In the genomic region with DNA sequence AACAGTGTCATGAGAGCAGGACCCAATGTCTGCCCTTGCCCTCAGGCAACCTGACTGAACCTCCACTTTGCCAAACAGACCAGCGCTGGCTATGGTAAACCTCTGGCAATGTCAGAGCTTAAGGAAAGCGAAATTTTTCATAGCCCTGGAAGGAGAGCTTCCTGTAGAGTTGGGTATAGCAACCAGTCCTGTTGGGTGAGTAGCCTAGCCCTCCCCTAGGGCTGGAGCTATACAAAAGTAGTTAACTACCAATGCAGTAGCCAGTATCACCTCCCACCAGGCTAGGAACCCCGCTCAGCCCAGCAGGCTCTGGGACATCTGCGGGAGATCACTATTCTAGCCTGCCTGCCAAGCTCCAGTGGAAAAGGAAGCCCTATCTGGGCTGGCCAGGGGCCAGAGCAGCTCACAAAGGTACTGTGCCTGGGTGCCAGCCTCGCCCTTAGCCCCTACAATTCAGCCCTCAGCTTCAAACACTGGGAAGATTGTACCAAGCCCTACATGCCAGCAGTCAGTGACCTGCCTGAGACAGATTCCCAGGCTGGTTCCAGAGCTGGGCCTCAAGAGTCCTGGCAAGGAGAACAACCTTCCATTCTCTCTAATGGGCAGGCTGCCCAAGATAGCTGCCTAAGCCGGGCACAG, we compare ENCODE assay signal across 1 cellular context.
TF ChIP-seq lines count a peak whose summit lies in the region.

No MANE protein-coding gene starts in this region.

TF ChIP-seq in IMR-90, 13 proteins besides CTCF, POLR2A, EP300 and RAD21:
- TF ChIP-seq USF2 (IDR thresholded peaks at IDR 0.05; ENCODE audit: low read depth, low read length) (no peak), NFE2L2 (IDR thresholded peaks at IDR 0.05; ENCODE audit: low read depth, low read length) (no peak), BHLHE40 (IDR thresholded peaks at IDR 0.05; ENCODE audit: low read depth, low read length) (no peak), MAFK (IDR thresholded peaks at IDR 0.05; ENCODE audit: low read depth, low read length) (no peak), SMC3 (IDR thresholded peaks at IDR 0.05; ENCODE audit: low read depth, low read length) (no peak), FOS (IDR thresholded peaks at IDR 0.05; ENCODE audit: low read depth, low read length) (no peak), MAZ (IDR thresholded peaks at IDR 0.05; ENCODE audit: borderline replicate concordance, low read depth, low read length) (no peak), CEBPB (IDR thresholded peaks at IDR 0.05; ENCODE audit: low read depth, low read length) (no peak), RFX5 (IDR thresholded peaks at IDR 0.05; ENCODE audit: low read depth, low read length) (no peak), CHD1 (IDR thresholded peaks at IDR 0.05; ENCODE audit: low read depth, low read length) (no peak), RCOR1 (IDR thresholded peaks at IDR 0.05; ENCODE audit: insufficient replicate concordance, low read length) (no peak)
- TF ChIP-seq, protein P1, sequence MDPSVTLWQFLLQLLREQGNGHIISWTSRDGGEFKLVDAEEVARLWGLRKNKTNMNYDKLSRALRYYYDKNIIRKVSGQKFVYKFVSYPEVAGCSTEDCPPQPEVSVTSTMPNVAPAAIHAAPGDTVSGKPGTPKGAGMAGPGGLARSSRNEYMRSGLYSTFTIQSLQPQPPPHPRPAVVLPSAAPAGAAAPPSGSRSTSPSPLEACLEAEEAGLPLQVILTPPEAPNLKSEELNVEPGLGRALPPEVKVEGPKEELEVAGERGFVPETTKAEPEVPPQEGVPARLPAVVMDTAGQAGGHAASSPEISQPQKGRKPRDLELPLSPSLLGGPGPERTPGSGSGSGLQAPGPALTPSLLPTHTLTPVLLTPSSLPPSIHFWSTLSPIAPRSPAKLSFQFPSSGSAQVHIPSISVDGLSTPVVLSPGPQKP (IDR thresholded peaks at IDR 0.05; ENCODE audit: borderline replicate concordance, low read depth, low read length), result no peak
